8 cellular contexts compared by ENCODE assay signal in the genomic region with DNA sequence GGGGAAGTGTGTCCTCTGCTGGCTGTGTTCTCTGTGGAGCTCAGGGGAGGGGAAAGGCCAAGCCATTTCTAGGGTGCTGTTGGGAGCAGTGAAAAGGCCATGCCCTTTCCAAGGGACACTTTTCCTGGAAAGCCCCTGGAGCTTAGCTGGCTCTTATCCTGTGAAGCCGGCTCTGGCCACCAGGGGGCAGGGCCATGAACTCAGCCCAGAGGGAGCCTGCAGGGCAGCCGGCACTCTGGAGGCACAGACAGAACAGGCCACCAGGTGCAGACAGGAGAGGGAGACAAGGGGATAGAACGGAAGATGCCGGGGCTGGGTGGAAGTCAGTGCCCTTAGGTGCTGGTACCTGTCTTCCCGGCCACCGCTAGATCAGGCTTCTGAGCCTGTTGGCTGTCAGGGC. TPM values are rescaled to one million over a fixed set of nuclear protein-coding genes. Genes with fewer than 3 reads are reported as not detected.
DNase-seq lines count a peak whose midpoint lies in the region; ATAC-seq and TF ChIP-seq lines count a peak whose summit lies in the region.
"Not testable (repeated sequence)": the region's sequence is repeated elsewhere in the genome, so short reads cannot be mapped to it uniquely, and the experiment has no call there.

No MANE protein-coding gene starts in this region.

- not testable (repeated sequence) for H3K4me1 Mint-ChIP-seq in CD14-positive monocyte; activated CD4-positive, alpha-beta memory T cell treated with anti-CD3 and anti-CD28 coated beads for 36 hours (ENCODE audit: low read depth)

- in situ Hi-C loops in Panc1 (cut with HindIII; ENCODE audit: low pct_unique_long_range_greater_than_20kb, low sequenced_read_pairs) = not testable (repeated sequence)

- not testable (repeated sequence) for H3K9me3 ChIP-seq in Panc1 (ENCODE audit: control insufficient read depth, insufficient read depth, low read depth, low read length); mucosa of descending colon

- H3K27me3 Mint-ChIP-seq in CD14-positive monocyte (ENCODE audit: low read depth in 3 of 3); activated CD4-positive, alpha-beta memory T cell treated with anti-CD3 and anti-CD28 coated beads for 36 hours: not testable (repeated sequence)

- POLR2A ChIA-PET in Panc1 (lab: Charles Lee); activated CD4-positive, alpha-beta memory T cell treated with anti-CD3 and anti-CD28 coated beads for 36 hours (lab: Charles Lee): not testable (repeated sequence)

- not testable (repeated sequence) for BruUV-seq in Panc1 (replicated peaks; lab: Mats Ljungman, UMichigan)

- H3K4me1 ChIP-seq in Panc1 (ENCODE audit: control insufficient read depth, insufficient read depth, low read length); mucosa of descending colon (ENCODE audit: low read depth): not testable (repeated sequence)

- H3K9me3 Mint-ChIP-seq in CD14-positive monocyte; activated CD4-positive, alpha-beta memory T cell treated with anti-CD3 and anti-CD28 coated beads for 36 hours: not testable (repeated sequence)

- peak; percentile 47 for DNase-seq in CD14-positive monocyte (ENCODE audit: low spot score)
- not testable (repeated sequence) for DNase-seq in Panc1 (ENCODE audit: low read depth, low spot score)
- peak; percentile 68 for DNase-seq in activated CD4-positive, alpha-beta memory T cell treated with anti-CD3 and anti-CD28 coated beads for 36 hours
- peak; percentile 47 for DNase-seq in activated gamma-delta T cell treated with anti-CD3 and anti-CD28 coated beads, Interleukin-2, amount 50 U/mL, for 16 hours (ENCODE audit: low read depth)
- DNase-seq in mucosa of descending colon = peak; percentile 54 to 80 (median 75)
- DNase-seq in stimulated activated CD4-positive, alpha-beta T cell treated with anti-CD3 and anti-CD28 coated beads, Interleukin-12 subunit alpha, Interleukin-12 subunit beta, amount 100 ng/mL, for 48 hours (ENCODE audit: low read depth in 2 of 3, low spot score in 1 of 3) = peak; percentile 28 to 74 (median 56)
- DNase-seq in stimulated activated CD8-positive, alpha-beta memory T cell treated with anti-CD3 and anti-CD28 coated beads, Interleukin-4, amount 100 ng/mL, for 48 hours = peak; percentile 68

- not testable (repeated sequence) for H3K36me3 Mint-ChIP-seq in CD14-positive monocyte; activated CD4-positive, alpha-beta memory T cell treated with anti-CD3 and anti-CD28 coated beads for 36 hours

- H3K27ac Mint-ChIP-seq in CD14-positive monocyte; activated CD4-positive, alpha-beta memory T cell treated with anti-CD3 and anti-CD28 coated beads for 36 hours: not testable (repeated sequence)

- peak; percentile 20 for TF ChIP-seq CTCF in CD14-positive monocyte (IDR thresholded peaks at IDR 0.05)
- TF ChIP-seq CTCF in Panc1 (IDR thresholded peaks at IDR 0.05) = peak; percentile 40
- TF ChIP-seq CTCF in mucosa of descending colon (IDR thresholded peaks at IDR 0.05) = not testable (repeated sequence)

- H3K27me3 ChIP-seq in Panc1 (ENCODE audit: control insufficient read depth, insufficient read depth, low read length) = not testable (repeated sequence)

- H3K27ac ChIP-seq in Panc1 (ENCODE audit: low read length) = not testable (repeated sequence)

- H3K4me3 Mint-ChIP-seq in CD14-positive monocyte; activated CD4-positive, alpha-beta memory T cell treated with anti-CD3 and anti-CD28 coated beads for 36 hours: not testable (repeated sequence)

- CTCF ChIA-PET in Panc1 (lab: Charles Lee); activated CD4-positive, alpha-beta memory T cell treated with anti-CD3 and anti-CD28 coated beads for 36 hours (lab: Charles Lee): not testable (repeated sequence)

- intact Hi-C loops in CD14-positive monocyte (cut with micrococcal nuclease); Panc1 (cut with micrococcal nuclease; ENCODE audit: unreplicated experiment); activated CD4-positive, alpha-beta memory T cell treated with anti-CD3 and anti-CD28 coated beads for 36 hours (cut with micrococcal nuclease); mucosa of descending colon (cut with DNase I, micrococcal nuclease): not testable (repeated sequence)

- H3K36me3 ChIP-seq in Panc1 (ENCODE audit: control insufficient read depth, insufficient read depth, low read length); mucosa of descending colon (ENCODE audit: low read depth): not testable (repeated sequence)

- H3K4me3 ChIP-seq in Panc1 (ENCODE audit: low read depth in 2 of 2, low read length in 2 of 2); mucosa of descending colon: not testable (repeated sequence)

- ATAC-seq in Panc1 (peak; percentile 95), esophagus mucosa (peak; percentile 57), mucosa of descending colon (peak; percentile 60)

RNA-seq across cellular contexts. Expression of a gene that starts 5.6 kb away (rescaled TPM):
- 1 to 10 TPM; 2.7 to 2.9 TPM for polyA plus RNA-seq in CD14-positive monocyte
- 11.5 TPM for total RNA-seq in Panc1 (2021; ENCODE audit: unreplicated experiment)
- 3.6 TPM for polyA plus RNA-seq in Panc1 (2012; ENCODE audit: insufficient read length)
- total RNA-seq in activated CD4-positive, alpha-beta memory T cell treated with anti-CD3 and anti-CD28 coated beads for 36 hours = under 1 TPM in 1 of 2 experiments, not detected in 1; 0.90 TPM
- total RNA-seq in esophagus mucosa = not detected
- 1 to 10 TPM in 2 of 3 donors, under 1 TPM in 1; 0.90 to 2.0 (median 1.4) TPM for total RNA-seq in mucosa of descending colon

RNA-seq across cellular contexts. Expression of a gene that starts 15.1 kb away (rescaled TPM):
- polyA plus RNA-seq in CD14-positive monocyte = under 1 TPM in 1 of 2 donors, not detected in 1; 0.21 TPM
- total RNA-seq in Panc1 (2021; ENCODE audit: unreplicated experiment) (0.80 TPM), esophagus mucosa (1.8 TPM), mucosa of descending colon (1 to 10 TPM; 1.8 to 3.6 (median 2.5) TPM)
- polyA plus RNA-seq in Panc1 (2012; ENCODE audit: insufficient read length) = 1.7 TPM
- under 1 TPM; 0.14 to 0.56 TPM for total RNA-seq in activated CD4-positive, alpha-beta memory T cell treated with anti-CD3 and anti-CD28 coated beads for 36 hours
